In genomic region chr5:180084638-180085561, GRCh38 we compare ENCODE assay signal across 10 cellular contexts. TPM values are rescaled to one million over a fixed set of nuclear protein-coding genes. Genes with fewer than 3 reads are reported as not detected.
DNase-seq lines count a peak whose midpoint lies in the region; ATAC-seq, FAIRE-seq and TF ChIP-seq lines count a peak whose summit lies in the region.
"Had no signal": no experiment of that assay in that cellular context is flagged by ENCODE, and none has a peak within 500 bp of the region (broad histone marks: within the 10 kb centered on the region; RNA-seq: fewer than 3 reads in every experiment).

No MANE protein-coding gene starts in this region.

- no peak overlapping the region for H3K27ac ChIP-seq in CD8-positive, alpha-beta T cell (ENCODE audit: low read depth, low read length)
- H3K27ac ChIP-seq in HUES64 (ENCODE audit: low read depth, low read length), result peak overlapping the region; percentile 98
- no peak overlapping the region for H3K27ac ChIP-seq in HepG2 (ENCODE audit: extremely low read length, insufficient read depth, low read length)

- CTCF ChIA-PET in CD8-positive, alpha-beta T cell (lab: Charles Lee), result interaction anchor here (1.7 kb wide), 1 partner anchor 322 kb away, joined by 4 read pairs; no protein-coding TSS in a partner anchor
- CTCF ChIA-PET in HepG2 (lab: Yijun Ruan, JAX; ENCODE audit: low intra/inter-chr PET ratio, low total read pairs), result no interaction called here
- CTCF ChIA-PET in activated naive CD4-positive, alpha-beta T cell treated with anti-CD3 and anti-CD28 coated beads for 36 hours (lab: Charles Lee), result interaction anchor here (0.7 kb wide), 1 partner anchor 281 kb away, joined by 3 read pairs; no protein-coding TSS in a partner anchor

- POLR2A ChIA-PET in CD8-positive, alpha-beta T cell (lab: Charles Lee), result no interaction called here
- POLR2A ChIA-PET in HepG2 (lab: Yijun Ruan, JAX), result no interaction called here

- intact Hi-C loops in CD8-positive, alpha-beta T cell (cut with DNase I, micrococcal nuclease), result no loop called here
- intact Hi-C loops in HepG2 (cut with micrococcal nuclease; ENCODE audit: unreplicated experiment), result no loop called here
- intact Hi-C loops in activated naive CD4-positive, alpha-beta T cell treated with anti-CD3 and anti-CD28 coated beads for 36 hours (cut with micrococcal nuclease), result no loop called here

- TF ChIP-seq CTCF in CD8-positive, alpha-beta T cell (IDR thresholded peaks at IDR 0.05), result no peak
- no peak for TF ChIP-seq CTCF in HepG2 (CRISPR knock-in tag; IDR thresholded peaks at IDR 0.05)

- no peaks in the 10 kb centered on the region for H3K36me3 ChIP-seq in CD8-positive, alpha-beta T cell (ENCODE audit: insufficient read depth, low read length)
- no peaks in the 10 kb centered on the region for H3K36me3 ChIP-seq in HUES64 (ENCODE audit: insufficient read depth, low read length)
- no peaks in the 10 kb centered on the region for H3K36me3 ChIP-seq in HepG2 (replicated peaks in 1 of 2; ENCODE audit: control insufficient read depth in 1 of 2, insufficient read depth in 2 of 2, low read length in 2 of 2)

- H3K4me3 ChIP-seq in CD8-positive, alpha-beta T cell (ENCODE audit: low read depth, low read length), result no peak overlapping the region
- no peak overlapping the region for H3K4me3 ChIP-seq in HUES64 (ENCODE audit: low read length)
- no peak overlapping the region for H3K4me3 ChIP-seq in HepG2 (replicated peaks in 1 of 3; ENCODE audit: insufficient read depth in 1 of 3, low read depth in 2 of 3, low read length in 3 of 3)

- H3K9me3 Mint-ChIP-seq in CD8-positive, alpha-beta T cell, result no peaks in the 10 kb centered on the region
- H3K9me3 Mint-ChIP-seq in activated naive CD4-positive, alpha-beta T cell treated with anti-CD3 and anti-CD28 coated beads for 36 hours, result no peaks in the 10 kb centered on the region

- H3K36me3 Mint-ChIP-seq in CD8-positive, alpha-beta T cell, result no peaks in the 10 kb centered on the region
- H3K36me3 Mint-ChIP-seq in activated naive CD4-positive, alpha-beta T cell treated with anti-CD3 and anti-CD28 coated beads for 36 hours (ENCODE audit: low read depth), result no peaks in the 10 kb centered on the region

- H2AFZ ChIP-seq in HepG2 (ENCODE audit: low read length), result no peak overlapping the region

- 72% methylated on average over 13 of the region's 13 CpGs for WGBS in HUES64
- 9% methylated on average over 8 of the region's 13 CpGs for WGBS in HepG2 (ENCODE audit: low lambda C conversion rate)

- H3K4me1 ChIP-seq in CD8-positive, alpha-beta T cell (ENCODE audit: insufficient read depth, low read length), result peaks cover 18% of the 10 kb centered on the region
- peaks cover 49% of the 10 kb centered on the region for H3K4me1 ChIP-seq in HUES64 (ENCODE audit: insufficient read depth, low read length)
- H3K4me1 ChIP-seq in HepG2 (ENCODE audit: insufficient read depth, low read length), result peaks cover 24% of the 10 kb centered on the region

- peak in 1 of 7 experiments; percentile 45 for DNase-seq in CD8-positive, alpha-beta T cell
- DNase-seq in SHP77 treated with DMSO at 0.1 percent for 48 hours (lab: John Stamatoyannopoulos, UW), result peak; percentile 26
- peak; percentile 32 for DNase-seq in HepG2 (ENCODE audit: low spot score)
- DNase-seq in activated naive CD4-positive, alpha-beta T cell treated with anti-CD3 and anti-CD28 coated beads for 36 hours, result no peak
- DNase-seq in KG1 (lab: John Stamatoyannopoulos, UW), result no peak
- DNase-seq: effector CD4-positive, alpha-beta T cell had no signal

- FAIRE-seq in HepG2 (lab: Jason Lieb, UNC), result no peak
- FAIRE-seq: islet of Langerhans had no signal

- H3K27ac Mint-ChIP-seq in CD8-positive, alpha-beta T cell, result no peak overlapping the region
- no peak overlapping the region for H3K27ac Mint-ChIP-seq in activated naive CD4-positive, alpha-beta T cell treated with anti-CD3 and anti-CD28 coated beads for 36 hours

- H3K4me2 ChIP-seq in HepG2 (ENCODE audit: low read depth, low read length), result no peak overlapping the region

- peaks cover 27% of the 10 kb centered on the region for H3K4me1 Mint-ChIP-seq in CD8-positive, alpha-beta T cell (ENCODE audit: low read depth)
- peaks cover 33% of the 10 kb centered on the region for H3K4me1 Mint-ChIP-seq in activated naive CD4-positive, alpha-beta T cell treated with anti-CD3 and anti-CD28 coated beads for 36 hours (ENCODE audit: low read depth)

- TF ChIP-seq POLR2A in HepG2 (IDR thresholded peaks at IDR 0.05; ENCODE audit: insufficient read depth in 1 of 2, low read depth in 2 of 2, low read length in 2 of 2), result no peak

- no TSS peak for BruUV-seq in HepG2 (replicated peaks; lab: Mats Ljungman, UMichigan)

- H3K79me2 ChIP-seq in HepG2 (ENCODE audit: insufficient read depth, low read length), result no peaks in the 10 kb centered on the region

- peaks cover 34% of the 10 kb centered on the region for H3K27me3 Mint-ChIP-seq in CD8-positive, alpha-beta T cell (ENCODE audit: low read depth)
- H3K27me3 Mint-ChIP-seq in activated naive CD4-positive, alpha-beta T cell treated with anti-CD3 and anti-CD28 coated beads for 36 hours (ENCODE audit: low read depth), result peaks cover 16% of the 10 kb centered on the region

- H4K20me1 ChIP-seq in HepG2 (ENCODE audit: insufficient read depth, low read length), result no peaks in the 10 kb centered on the region

- H3K4me3 Mint-ChIP-seq in CD8-positive, alpha-beta T cell, result no peak overlapping the region
- H3K4me3 Mint-ChIP-seq in activated naive CD4-positive, alpha-beta T cell treated with anti-CD3 and anti-CD28 coated beads for 36 hours, result no peak overlapping the region

- in situ Hi-C loops in HepG2 (cut with HindIII; ENCODE audit: extremely low pct_ligation_motif_present, low pct_unique_long_range_greater_than_20kb), result loop anchor here (25.0 kb wide), 1 partner anchor 323 kb away; no protein-coding TSS in a partner anchor

- TF ChIP-seq RAD21 in HepG2 (CRISPR knock-in tag; IDR thresholded peaks at IDR 0.05), result no peak

- TF ChIP-seq EP300 in HepG2 (IDR thresholded peaks at IDR 0.05; ENCODE audit: low read depth in 2 of 2, low read length in 2 of 2) (no peak), HepG2 (CRISPR knock-in tag; IDR thresholded peaks at IDR 0.05; ENCODE audit: borderline replicate concordance) (no peak)

- no peaks in the 10 kb centered on the region for H3K9me3 ChIP-seq in CD8-positive, alpha-beta T cell (ENCODE audit: low read length)
- no peaks in the 10 kb centered on the region for H3K9me3 ChIP-seq in HUES64 (ENCODE audit: insufficient read depth, low read depth, low read length)
- H3K9me3 ChIP-seq in HepG2 (ENCODE audit: low read length), result no peaks in the 10 kb centered on the region

- peak; percentile 48 for ATAC-seq in CD8-positive, alpha-beta T cell
- ATAC-seq in HepG2, result no peak
- ATAC-seq in HG03159 (IDR thresholded peaks at IDR 0.05; ENCODE audit: unreplicated experiment), result no peak
- no peak for ATAC-seq in GM21528 (IDR thresholded peaks at IDR 0.05; ENCODE audit: low FRiP score, unreplicated experiment)

- no peaks in the 10 kb centered on the region for H3K27me3 ChIP-seq in CD8-positive, alpha-beta T cell (ENCODE audit: insufficient read depth, low read length)
- no peaks in the 10 kb centered on the region for H3K27me3 ChIP-seq in HUES64 (ENCODE audit: insufficient read depth, low read length)
- H3K27me3 ChIP-seq in HepG2 (ENCODE audit: control insufficient read depth in 1 of 2, insufficient read depth in 2 of 2, low read length in 2 of 2), result peaks cover 5 to 31% of the 10 kb centered on the region in 2 experiments; a peak in 3 of 5 replicates

- no peak overlapping the region; the same call in 1 of the 2 replicates for H3K9ac ChIP-seq in HUES64 (ENCODE audit: low read depth, low read length)
- no peak overlapping the region for H3K9ac ChIP-seq in HepG2 (ENCODE audit: insufficient read depth, low read depth, low read length)

TF ChIP-seq in HepG2, 621 proteins besides CTCF, POLR2A, EP300 and RAD21:
- TF ChIP-seq FOXA3 (CRISPR knock-in tag; IDR thresholded peaks at IDR 0.05), result 0 out of 2 replicates have a peak, but pooled peaks have one; percentile 12
- no peak for TF ChIP-seq SSRP1 (CRISPR knock-in tag; IDR thresholded peaks at IDR 0.05)
- no peak for TF ChIP-seq HNRNPUL1 (IDR thresholded peaks at IDR 0.05; ENCODE audit: low read depth, low read length)
- no peak for TF ChIP-seq FOXA1 (IDR thresholded peaks at IDR 0.05)
- TF ChIP-seq FOXA1 (CRISPR knock-in tag; IDR thresholded peaks at IDR 0.05), result 0 out of 2 replicates have a peak, but pooled peaks have one; percentile 10
TF ChIP-seq in HepG2: peak in this region for 2.

RNA-seq across cellular contexts. Expression of gene RNF130, which starts 13.3 kb away (rescaled TPM):
- total RNA-seq in CD8-positive, alpha-beta T cell, result 10 to 100 TPM; 13.9 to 15.8 TPM
- 46.8 TPM for polyA plus RNA-seq in HUES64 (2013, experiment 1 of 2)
- 64.0 TPM for polyA plus RNA-seq in HUES64 (2013, experiment 2 of 2)
- 21.3 and 28.2 TPM in 2 replicates for total RNA-seq in HepG2 (2016; rRNA removed; fragmentation: Illumina TruSeq; extraction: Trizol)
- 51.1 and 56.5 TPM in 2 replicates for total RNA-seq in HepG2 (2016; cell fraction: cytosol; rRNA removed; fragmentation: Illumina TruSeq; extraction: Trizol; ENCODE audit: low read depth)
- 20.7 and 27.0 TPM in 2 replicates for total RNA-seq in HepG2 (2016; cell fraction: insoluble cytoplasmic fraction; rRNA removed; fragmentation: Illumina TruSeq; extraction: Trizol)
- total RNA-seq in HepG2 (2016; cell fraction: membrane; rRNA removed; fragmentation: Illumina TruSeq; extraction: Trizol), result 71.6 and 78.1 TPM in 2 replicates
- total RNA-seq in HepG2 (2016; cell fraction: nucleus; rRNA removed; fragmentation: Illumina TruSeq; extraction: Trizol), result 19.2 and 22.9 TPM in 2 replicates
- polyA plus RNA-seq in HepG2 (2011; rRNA removed), result 25.9 and 28.3 TPM in 2 replicates
- 21.0 and 26.9 TPM in 2 replicates for polyA plus RNA-seq in HepG2 (2011; cell fraction: cytosol; rRNA removed)
- 10.8 and 12.4 TPM in 2 replicates for polyA plus RNA-seq in HepG2 (2011; cell fraction: nucleus; rRNA removed)
- 21.3 and 23.0 TPM in 2 replicates for polyA plus RNA-seq in HepG2 (2012)
- polyA plus RNA-seq in HepG2 (2016; cell fraction: cytosol; fragmentation: Illumina TruSeq; extraction: Trizol; ENCODE audit: low read depth), result 78.2 and 88.6 TPM in 2 replicates
- polyA plus RNA-seq in HepG2 (2016; cell fraction: insoluble cytoplasmic fraction; fragmentation: Illumina TruSeq; extraction: Trizol; ENCODE audit: low read depth), result 31.6 and 34.3 TPM in 2 replicates
- polyA plus RNA-seq in HepG2 (2016; cell fraction: membrane; fragmentation: Illumina TruSeq; extraction: Trizol; ENCODE audit: low read depth), result 86.4 and 87.9 TPM in 2 replicates
- polyA plus RNA-seq in HepG2 (2016; cell fraction: nucleus; fragmentation: Illumina TruSeq; extraction: Trizol; ENCODE audit: insufficient read depth, low read depth), result 38.8 and 41.1 TPM in 2 replicates
- 12.5 and 16.7 TPM in 2 replicates for polyA minus RNA-seq in HepG2 (2011; rRNA and poly(A)+ RNA removed; ENCODE audit: low replicate concordance)
- polyA minus RNA-seq in HepG2 (2011; cell fraction: cytosol; rRNA and poly(A)+ RNA removed), result 12.9 and 13.1 TPM in 2 replicates
- 18.3 and 20.1 TPM in 2 replicates for polyA minus RNA-seq in HepG2 (2011; cell fraction: nucleus; rRNA and poly(A)+ RNA removed)
- 10 to 100 TPM; 10.3 to 11.9 TPM for total RNA-seq in activated naive CD4-positive, alpha-beta T cell treated with anti-CD3 and anti-CD28 coated beads for 36 hours

Comparison
In these comparisons a context has a peak if more than half of its experiments do, and no peak if none do; other contexts are left out.
1. DNase-seq: peak in SHP77 treated with DMSO at 0.1 percent for 48 hours (single experiment) and HepG2 (single experiment); none in activated naive CD4-positive, alpha-beta T cell treated with anti-CD3 and anti-CD28 coated beads for 36 hours (single experiment) and KG1 (single experiment).